In the genomic region with DNA sequence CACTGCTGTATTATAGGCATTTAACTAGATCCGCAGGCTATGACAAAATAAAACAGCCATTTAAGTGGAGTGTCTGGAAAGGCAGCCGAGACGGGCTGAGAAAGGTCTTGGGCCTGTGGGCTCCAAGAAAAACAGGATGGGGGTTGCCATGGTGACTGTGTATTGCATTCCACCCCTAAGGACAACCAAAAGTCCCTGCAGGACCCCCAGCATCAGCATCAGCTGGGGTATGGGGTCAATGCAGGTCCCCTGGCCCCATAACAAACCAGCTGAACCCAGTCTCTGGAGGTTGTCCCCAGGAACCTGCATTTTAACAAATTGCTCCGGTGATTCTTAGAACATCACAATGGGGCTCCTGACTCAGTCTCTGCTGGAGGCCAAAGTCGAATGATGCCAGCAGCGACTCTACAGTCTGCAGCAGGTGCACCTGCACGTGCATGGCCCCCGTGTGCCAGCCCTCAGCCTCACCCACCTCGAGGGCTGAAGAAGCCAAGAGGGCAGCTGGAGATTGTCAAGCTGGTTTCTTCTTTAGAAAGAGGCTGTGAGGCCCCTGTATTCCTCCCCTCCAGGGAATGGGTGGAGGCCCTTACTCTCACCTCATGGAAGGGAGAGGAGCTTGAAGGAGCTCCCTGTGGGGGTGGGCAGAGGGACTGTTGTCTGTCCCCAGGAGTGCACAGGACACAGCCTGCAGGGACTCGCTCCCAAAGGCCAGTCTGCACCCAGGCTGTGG, we compare ENCODE assay signal across 16 cellular contexts.
DNase-seq lines count a peak whose midpoint lies in the region; ATAC-seq, FAIRE-seq and TF ChIP-seq lines count a peak whose summit lies in the region.
"Had no signal": no experiment of that assay in that cellular context is flagged by ENCODE, and none has a peak within 500 bp of the region (broad histone marks: within the 10 kb centered on the region; RNA-seq: fewer than 3 reads in every experiment).

No MANE protein-coding gene starts in this region.

- H3K36me3 Mint-ChIP-seq in chondrocyte (ENCODE audit: low read depth): no peaks in the 10 kb centered on the region
- H3K36me3 Mint-ChIP-seq: IgD-negative memory B cell had no signal

- H3K27ac Mint-ChIP-seq in chondrocyte (ENCODE audit: unreplicated experiment): no peak overlapping the region
- H3K27ac Mint-ChIP-seq: CD4-positive, alpha-beta T cell; H9 had no signal

- no peak for ATAC-seq in upper lobe of left lung (ENCODE audit: low FRiP score in 2 of 2)
- ATAC-seq: A549, GM12878 had no signal

- intact Hi-C loops in kidney (cut with DNase I): no loop called here
- intact Hi-C loops in sigmoid colon (cut with DNase I): no loop called here

- no peaks in the 10 kb centered on the region for H3K4me1 Mint-ChIP-seq in chondrocyte (ENCODE audit: low read depth)
- H3K4me1 Mint-ChIP-seq: IgD-negative memory B cell had no signal

- no peaks in the 10 kb centered on the region for H3K4me1 ChIP-seq in kidney (ENCODE audit: control insufficient read depth in 1 of 2, insufficient read depth in 1 of 2, low read depth in 1 of 2, low read length in 2 of 2)
- no peaks in the 10 kb centered on the region for H3K4me1 ChIP-seq in sigmoid colon
- no peaks in the 10 kb centered on the region for H3K4me1 ChIP-seq in upper lobe of left lung
- H3K4me1 ChIP-seq: A549 had no signal

- TF ChIP-seq CTCF in chondrocyte (IDR thresholded peaks at IDR 0.05): no peak
- no peak for TF ChIP-seq CTCF in kidney (IDR thresholded peaks at IDR 0.05; ENCODE audit: borderline replicate concordance, extremely low read depth, insufficient read depth)
- no peak for TF ChIP-seq CTCF in sigmoid colon (IDR thresholded peaks at IDR 0.05)
- TF ChIP-seq CTCF in upper lobe of left lung (IDR thresholded peaks at IDR 0.05): no peak

- TF ChIP-seq POLR2A in sigmoid colon (IDR thresholded peaks at IDR 0.05) (no peak), upper lobe of left lung (IDR thresholded peaks at IDR 0.05) (no peak)

- H3K36me3 ChIP-seq in kidney (ENCODE audit: control insufficient read depth in 1 of 2, insufficient read depth in 2 of 2, low read length in 2 of 2): no peaks in the 10 kb centered on the region
- no peaks in the 10 kb centered on the region for H3K36me3 ChIP-seq in sigmoid colon
- H3K36me3 ChIP-seq in upper lobe of left lung: no peaks in the 10 kb centered on the region

- no peaks in the 10 kb centered on the region for H3K27me3 ChIP-seq in sigmoid colon
- no peaks in the 10 kb centered on the region for H3K27me3 ChIP-seq in upper lobe of left lung

- no peak overlapping the region for H3K4me3 ChIP-seq in kidney (ENCODE audit: low read length in 2 of 2)
- H3K4me3 ChIP-seq in sigmoid colon: no peak overlapping the region
- H3K4me3 ChIP-seq in upper lobe of left lung: no peak overlapping the region
- H3K4me3 ChIP-seq: A549, GM12878, GM23248 had no signal

- H3K27me3 Mint-ChIP-seq in chondrocyte (ENCODE audit: low read depth): no peaks in the 10 kb centered on the region
- H3K27me3 Mint-ChIP-seq: CD4-positive, alpha-beta T cell; IgD-negative memory B cell had no signal

- FAIRE-seq in kidney (lab: Jason Lieb, UNC): no peak
- FAIRE-seq: A549, GM12878, GM18507 had no signal

- H3K9me3 ChIP-seq in kidney (ENCODE audit: control insufficient read depth in 1 of 2, low read length in 2 of 2): no peaks in the 10 kb centered on the region
- no peaks in the 10 kb centered on the region for H3K9me3 ChIP-seq in sigmoid colon
- no peaks in the 10 kb centered on the region for H3K9me3 ChIP-seq in upper lobe of left lung
- H3K9me3 ChIP-seq: A549 had no signal

- no peak overlapping the region for H3K9ac ChIP-seq in kidney (ENCODE audit: low read length in 2 of 2)
- H3K9ac ChIP-seq: GM23248 had no signal

- WGBS in sigmoid colon, 2 donors: 70 to 82% methylated on average over 10 of the region's 10 CpGs
- 77 to 81% methylated on average over 4 to 10 of the region's 10 CpGs for WGBS in upper lobe of left lung, 2 donors

- H3K9me3 Mint-ChIP-seq in chondrocyte (ENCODE audit: low read depth): peaks cover 6% of the 10 kb centered on the region
- H3K9me3 Mint-ChIP-seq: CD4-positive, alpha-beta T cell; H9 had no signal

- DNase-seq in COR-L47 (lab: John Stamatoyannopoulos, UW) (peak; percentile 31), chondrocyte (ENCODE audit: low spot score) (peak; percentile 74), kidney (peak; percentile 15), sigmoid colon (peak; percentile 14), NCI-H2107 treated with DMSO at 0.1 percent for 48 hours (lab: John Stamatoyannopoulos, UW; ENCODE audit: unreplicated experiment) (no peak), globus pallidus (ENCODE audit: low spot score) (no peak), upper lobe of left lung (no peak), NCI-H69 (lab: John Stamatoyannopoulos, UW) (no peak)
- DNase-seq: CD4-positive, alpha-beta T cell; DMS79; GM23248; H9 had no signal

- no peak overlapping the region for H3K4me3 Mint-ChIP-seq in chondrocyte (ENCODE audit: unreplicated experiment)
- H3K4me3 Mint-ChIP-seq: CD4-positive, alpha-beta T cell; H9; IgD-negative memory B cell had no signal

- TF ChIP-seq EP300 in sigmoid colon (IDR thresholded peaks at IDR 0.05) (no peak), upper lobe of left lung (IDR thresholded peaks at IDR 0.05) (no peak)

- no peak overlapping the region for H3K27ac ChIP-seq in kidney (ENCODE audit: low read depth in 2 of 2, low read length in 2 of 2)
- no peak overlapping the region for H3K27ac ChIP-seq in sigmoid colon
- no peak overlapping the region for H3K27ac ChIP-seq in upper lobe of left lung
- H3K27ac ChIP-seq: A549, GM23248 had no signal

Comparison
In these comparisons a context has a peak if more than half of its experiments do, and no peak if none do; other contexts are left out.
1. DNase-seq: peak in COR-L47 (single experiment), chondrocyte (single experiment), kidney (single experiment) and sigmoid colon (single experiment); none in NCI-H2107 treated with DMSO at 0.1 percent for 48 hours (single experiment), globus pallidus (single experiment), upper lobe of left lung (0 of 2) and NCI-H69 (single experiment).